20 cellular contexts compared by ENCODE assay signal in the genomic region with DNA sequence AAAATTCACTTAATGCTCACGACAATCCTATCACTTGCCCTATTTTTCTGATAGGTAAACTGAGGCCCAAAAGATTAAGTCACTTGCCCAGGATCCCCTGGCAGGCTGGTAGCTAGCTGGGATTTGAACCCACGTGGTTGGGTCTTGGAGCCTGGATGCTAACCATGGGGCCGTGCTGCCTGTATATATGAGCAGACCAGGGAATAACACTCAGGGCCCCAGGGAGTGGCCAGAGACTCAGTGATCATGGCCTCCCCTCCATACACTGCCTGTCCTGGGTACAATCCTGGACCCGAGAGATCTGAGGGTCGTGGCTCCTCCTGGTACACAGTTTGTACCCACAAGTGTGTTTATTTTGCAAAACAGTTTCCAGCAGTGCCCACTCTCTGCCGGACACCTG.
DNase-seq lines count a peak whose midpoint lies in the region; ATAC-seq, FAIRE-seq and TF ChIP-seq lines count a peak whose summit lies in the region.
"Had no signal": no experiment of that assay in that cellular context is flagged by ENCODE, and none has a peak within 500 bp of the region (broad histone marks: within the 10 kb centered on the region; RNA-seq: fewer than 3 reads in every experiment).

No MANE protein-coding gene starts in this region.

- H3K4me3 ChIP-seq in heart left ventricle: no peak overlapping the region
- no peak overlapping the region for H3K4me3 ChIP-seq in BLaER1 treated with 17β-estradiol and CSF1 and Interleukin-3, amounts not matched to agents 10 nM and 100 nM
- H3K4me3 ChIP-seq in H1 (ENCODE audit: extremely low read depth in 1 of 4, insufficient read depth in 2 of 4, low read depth in 3 of 4, low read length in 4 of 4): no peak overlapping the region
- H3K4me3 ChIP-seq in tibial nerve: no peak overlapping the region
- H3K4me3 ChIP-seq: GM23338 had no signal

- DNase-seq in left ventricle myocardium superior (peak; percentile 15), heart left ventricle (no peak), H1 (ENCODE audit: low read depth in 1 of 2, low spot score in 2 of 2) (no peak), occipital lobe (lab: John Stamatoyannopoulos, UW) (no peak), tibial nerve (ENCODE audit: low spot score in 2 of 2) (no peak)
- DNase-seq: 8988T; C1 segment of cervical spinal cord; CD4-positive, CD25-positive, alpha-beta regulatory T cell; CD8-positive, alpha-beta memory T cell; COR-L47; H7; HFFc6 had no signal

- H3K56ac ChIP-seq in H1 (replicated peaks; ENCODE audit: insufficient read length, low read depth, low read length): no peak overlapping the region

- FAIRE-seq in H1 (lab: Jason Lieb, UNC): no peak
- FAIRE-seq: D721Med, G401.6, GM12891, HTR-8/SVneo had no signal

- no peaks in the 10 kb centered on the region for H3K9me3 ChIP-seq in heart left ventricle
- H3K9me3 ChIP-seq in BLaER1 treated with 17β-estradiol and CSF1 and Interleukin-3, amounts not matched to agents 10 nM and 100 nM (replicated peaks in 1 of 11): no peaks in the 10 kb centered on the region
- no peaks in the 10 kb centered on the region for H3K9me3 ChIP-seq in H1 (ENCODE audit: insufficient read depth in 2 of 2, low read depth in 1 of 2, low read length in 1 of 2)
- no peaks in the 10 kb centered on the region for H3K9me3 ChIP-seq in tibial nerve

- intact Hi-C loops in left ventricle myocardium superior (cut with micrococcal nuclease): no loop called here
- intact Hi-C loops in heart left ventricle (cut with DNase I): loop anchor here in 2 of 10 donors (10.0 kb wide), 1 partner anchor 182 kb away; no protein-coding TSS in a partner anchor

- WGBS in heart left ventricle, 4 donors: 80 to 94% (median 86%) methylated on average over 6 of the region's 6 CpGs
- WGBS in H1 (ENCODE audit: extremely low coverage in 1 of 2, insufficient coverage in 1 of 2, insufficient read length in 1 of 2, insufficient replicate concordance in 2 of 2, low coverage in 1 of 2, low lambda C conversion rate in 2 of 2, missing lambda C conversion rate in 1 of 2), 2 experiments: 76% methylated on average over 6 of the region's 6 CpGs; no CpG with 5 or more reads in 1 of the 2 experiments
- WGBS in tibial nerve, 2 donors: 79 to 89% methylated on average over 6 of the region's 6 CpGs

- H2BK15ac ChIP-seq in H1 (ENCODE audit: low read length): no peak overlapping the region

- H3K27me3 ChIP-seq in heart left ventricle (no peaks in the 10 kb centered on the region), H1 (replicated peaks in 1 of 4; ENCODE audit: control insufficient read depth in 3 of 4, extremely low read depth in 1 of 4, insufficient read depth in 3 of 4, low read length in 3 of 4) (no peaks in the 10 kb centered on the region), tibial nerve (no peaks in the 10 kb centered on the region)
- no peaks in the 10 kb centered on the region for H3K27me3 ChIP-seq in BLaER1 treated with 17β-estradiol and CSF1 and Interleukin-3, amounts not matched to agents 10 nM and 100 nM

- TF ChIP-seq EP300 in H1 (IDR thresholded peaks at IDR 0.05; ENCODE audit: borderline replicate concordance in 1 of 2, low read depth in 2 of 2, low read length in 2 of 2) (no peak), tibial nerve (IDR thresholded peaks at IDR 0.05) (no peak)

- peak overlapping the region in 8 of 11 experiments; percentile 42 to 86 (median 64); a peak in 7 of 22 replicates for H3K4me2 ChIP-seq in BLaER1 treated with 17β-estradiol and CSF1 and Interleukin-3, amounts not matched to agents 10 nM and 100 nM
- H3K4me2 ChIP-seq in H1 (ENCODE audit: insufficient read depth in 1 of 2, low read depth in 2 of 2, low read length in 2 of 2): no peak overlapping the region
- H3K4me2 ChIP-seq: GM23338 had no signal

- H2BK120ac ChIP-seq in H1 (replicated peaks; ENCODE audit: low read depth, low read length): no peak overlapping the region

- H3K9ac ChIP-seq in BLaER1 treated with 17β-estradiol and CSF1 and Interleukin-3, amounts not matched to agents 10 nM and 100 nM: no peak overlapping the region
- no peak overlapping the region for H3K9ac ChIP-seq in H1 (replicated peaks in 1 of 4; ENCODE audit: extremely low read depth in 1 of 4, low read depth in 3 of 4, low read length in 3 of 4)

- H4K8ac ChIP-seq in H1 (ENCODE audit: extremely low read depth, insufficient read depth, low read length): peak overlapping the region; percentile 44; the same call in 1 of the 2 replicates

- H3K36me3 ChIP-seq in heart left ventricle: no peaks in the 10 kb centered on the region
- H3K36me3 ChIP-seq in BLaER1 treated with 17β-estradiol and CSF1 and Interleukin-3, amounts not matched to agents 10 nM and 100 nM: no peaks in the 10 kb centered on the region
- H3K36me3 ChIP-seq in H1 (ENCODE audit: control insufficient read depth in 2 of 4, insufficient read depth in 4 of 4, low read length in 3 of 4): no peaks in the 10 kb centered on the region
- H3K36me3 ChIP-seq in tibial nerve: no peaks in the 10 kb centered on the region

- no peaks in the 10 kb centered on the region for H3K79me2 ChIP-seq in H1 (ENCODE audit: control insufficient read depth in 1 of 2, insufficient read depth in 2 of 2, low read length in 2 of 2)

- peaks cover 0 to 56% (median 27%) of the 10 kb centered on the region in 12 donors for H3K4me1 ChIP-seq in heart left ventricle
- H3K4me1 ChIP-seq in BLaER1 treated with 17β-estradiol and CSF1 and Interleukin-3, amounts not matched to agents 10 nM and 100 nM: peaks cover 17 to 50% (median 25%) of the 10 kb centered on the region in 10 experiments
- H3K4me1 ChIP-seq in H1 (replicated peaks in 1 of 4; ENCODE audit: control insufficient read depth in 3 of 4, insufficient read depth in 4 of 4, low read length in 3 of 4): no peaks in the 10 kb centered on the region
- peaks cover 0 to 26% (median 15%) of the 10 kb centered on the region in 4 donors for H3K4me1 ChIP-seq in tibial nerve

- no peaks in the 10 kb centered on the region for H3K79me1 ChIP-seq in H1 (ENCODE audit: low read depth, low read length)

- H3K23me2 ChIP-seq in H1 (ENCODE audit: low read depth, low read length): no peaks in the 10 kb centered on the region

- no peak overlapping the region for H3K18ac ChIP-seq in H1 (ENCODE audit: extremely low read depth, low read length)

- no peak overlapping the region for H2AK5ac ChIP-seq in H1 (ENCODE audit: low read depth, low read length)

- no peak overlapping the region for H2BK12ac ChIP-seq in H1 (ENCODE audit: low read depth, low read length)

- TF ChIP-seq CTCF in heart left ventricle (IDR thresholded peaks at IDR 0.05) (no peak), H1 (IDR thresholded peaks at IDR 0.05; ENCODE audit: control extremely low read depth in 1 of 3, insufficient read depth in 1 of 3, low read depth in 1 of 3, low read length in 3 of 3) (no peak), tibial nerve (IDR thresholded peaks at IDR 0.05) (no peak)

- no peak overlapping the region for H2BK5ac ChIP-seq in H1 (ENCODE audit: low read depth, low read length)

- H2BK20ac ChIP-seq in H1 (ENCODE audit: low read length): no peak overlapping the region

- H3K23ac ChIP-seq in H1 (ENCODE audit: insufficient read length): no peak overlapping the region

- H3K4ac ChIP-seq in H1 (replicated peaks; ENCODE audit: insufficient read length, low read depth, low read length): no peak overlapping the region

- no peaks in the 10 kb centered on the region for H4K20me1 ChIP-seq in BLaER1 treated with 17β-estradiol and CSF1 and Interleukin-3, amounts not matched to agents 10 nM and 100 nM
- H4K20me1 ChIP-seq in H1 (replicated peaks in 1 of 2; ENCODE audit: control insufficient read depth in 1 of 2, insufficient read depth in 2 of 2, low read length in 2 of 2): no peaks in the 10 kb centered on the region

- no peak for TF ChIP-seq POLR2A in heart left ventricle (IDR thresholded peaks at IDR 0.05)
- TF ChIP-seq POLR2A in H1 (IDR thresholded peaks at IDR 0.05; ENCODE audit: control extremely low read depth in 1 of 2, low read depth in 2 of 2, low read length in 2 of 2): no peak
- no peak for TF ChIP-seq POLR2A in tibial nerve (IDR thresholded peaks at IDR 0.05)

- POLR2A ChIA-PET in H1 (lab: Charles Lee; ENCODE audit: partially characterized antibody): no interaction called here

- H3K14ac ChIP-seq in H1 (ENCODE audit: insufficient read length): no peak overlapping the region

- no peak overlapping the region for H4K5ac ChIP-seq in H1 (ENCODE audit: insufficient read length, low read depth, low read length)

- no peak for ATAC-seq in left ventricle myocardium superior
- ATAC-seq in heart left ventricle: no peak
- no peak for ATAC-seq in GM18858 (IDR thresholded peaks at IDR 0.05; ENCODE audit: unreplicated experiment)
- ATAC-seq: GM23338, HCT116 had no signal

- H2AFZ ChIP-seq in H1 (ENCODE audit: low read length): no peak overlapping the region
- H2AFZ ChIP-seq: GM23338 had no signal

- TF ChIP-seq RAD21 in H1 (IDR thresholded peaks at IDR 0.05 in 1 of 2, conservative IDR thresholded peaks at IDR 0.05 in 1 of 2; ENCODE audit: low read depth in 2 of 2, low read length in 2 of 2): no peak

- no peak overlapping the region for H4K91ac ChIP-seq in H1 (replicated peaks; ENCODE audit: insufficient read length, low read length)

- CTCF ChIA-PET in H1 (lab: Charles Lee; ENCODE audit: partially characterized antibody): interaction anchor here (2.7 kb wide), 1 partner anchor 71 kb away, joined by 8 read pairs; no protein-coding TSS in a partner anchor

- H3K27ac ChIP-seq in heart left ventricle: peak overlapping the region in 1 of 12 donors; percentile 91
- H3K27ac ChIP-seq in BLaER1 treated with 17β-estradiol and CSF1 and Interleukin-3, amounts not matched to agents 10 nM and 100 nM: no peak overlapping the region
- no peak overlapping the region for H3K27ac ChIP-seq in H1 (ENCODE audit: low read depth, low read length)
- no peak overlapping the region for H3K27ac ChIP-seq in tibial nerve

TF ChIP-seq in H1, 55 proteins besides CTCF, POLR2A, EP300 and RAD21:
- TF ChIP-seq PHF8 (conservative IDR thresholded peaks at IDR 0.05; ENCODE audit: low read depth, low read length) (no peak), GABPA (IDR thresholded peaks at IDR 0.05; ENCODE audit: borderline replicate concordance, insufficient read depth, low read length) (no peak), MAFK (IDR thresholded peaks at IDR 0.05; ENCODE audit: low read depth, low read length) (no peak), SIX5 (IDR thresholded peaks at IDR 0.05; ENCODE audit: low read depth, low read length) (no peak), JUND (IDR thresholded peaks at IDR 0.05; ENCODE audit: low read length) (no peak), TAF1 (IDR thresholded peaks at IDR 0.05; ENCODE audit: low read depth, low read length) (no peak)

Comparison
In these comparisons a context has a peak if more than half of its experiments do, and no peak if none do; other contexts are left out.
1. H3K4me2 ChIP-seq: peak in BLaER1 treated with 17β-estradiol and CSF1 and Interleukin-3, amounts not matched to agents 10 nM and 100 nM (8 of 11); none in H1 (0 of 2).